In the genomic region with DNA sequence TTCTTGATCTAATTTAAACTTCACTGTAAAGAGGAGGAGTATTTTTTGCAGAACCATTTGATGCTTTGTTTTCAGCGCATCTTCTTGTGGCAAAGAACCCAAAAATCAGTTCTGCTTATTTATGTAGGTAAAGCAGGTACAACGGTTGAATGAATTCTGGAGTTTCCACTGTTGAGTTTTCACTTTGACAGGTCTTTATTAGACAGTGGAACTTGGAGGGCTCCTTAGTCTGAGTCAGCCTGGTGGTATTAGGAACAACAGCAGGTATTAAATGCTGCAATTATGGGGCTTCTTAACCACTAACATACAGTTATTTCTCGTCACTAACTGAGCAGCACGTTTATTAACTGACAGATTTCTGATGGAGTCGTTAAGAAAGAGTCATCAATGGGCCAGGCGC, we compare ENCODE assay signal across 8 cellular contexts. TPM values are rescaled to one million over a fixed set of nuclear protein-coding genes. Genes with fewer than 3 reads are reported as not detected.
A peak's percentile ranks its signal among the peaks of the same experiment; 100 is the strongest.
DNase-seq lines count a peak whose midpoint lies in the region; ATAC-seq, FAIRE-seq and TF ChIP-seq lines count a peak whose summit lies in the region.

No MANE protein-coding gene starts in this region.

- H3K27me3 ChIP-seq in skeletal muscle tissue (ENCODE audit: control insufficient read depth in 3 of 3, insufficient read depth in 3 of 3, low read length in 3 of 3), result no peaks in the 10 kb centered on the region

- ATAC-seq in omental fat pad (ENCODE audit: low FRiP score), result no peak

- TF ChIP-seq POLR2A in GM12891 (IDR thresholded peaks at IDR 0.05; ENCODE audit: low read depth, low read length), result no peak

- H3K4me1 ChIP-seq in skeletal muscle tissue (ENCODE audit: control insufficient read depth in 3 of 3, insufficient read depth in 3 of 3, low read length in 3 of 3), result peaks cover 12 to 13% (median 13%) of the 10 kb centered on the region in 3 donors

- DNase-seq in GM12891 (ENCODE audit: insufficient read length, low spot score), result no peak
- DNase-seq in RPMI7951 (ENCODE audit: low read depth), result peak; percentile 8
- DNase-seq in fibroblast of the aortic adventitia (ENCODE audit: low read depth), result peak; percentile 16
- no peak for DNase-seq in SW480 (ENCODE audit: low spot score)
- no peak for DNase-seq in CD1c-positive myeloid dendritic cell (ENCODE audit: extremely low spot score)
- DNase-seq in cerebellum (ENCODE audit: low spot score), result no peak
- DNase-seq in omental fat pad (ENCODE audit: low spot score), result no peak

- H3K9ac ChIP-seq in skeletal muscle tissue (ENCODE audit: low read depth in 1 of 3, low read length in 3 of 3), result peak overlapping the region; percentile 94 to 99 (median 94)

- no peak for FAIRE-seq in GM12891 (lab: Jason Lieb, UNC)

- no peaks in the 10 kb centered on the region for H3K9me3 ChIP-seq in skeletal muscle tissue (ENCODE audit: control insufficient read depth in 3 of 3, low read length in 3 of 3)

- peak overlapping the region; percentile 91 for H3K27ac ChIP-seq in skeletal muscle tissue (ENCODE audit: low read depth, low read length)

- H3K4me3 ChIP-seq in fibroblast of the aortic adventitia (ENCODE audit: low read depth, low read length) (peak overlapping the region; percentile 97), skeletal muscle tissue (ENCODE audit: low read length in 3 of 3) (peak overlapping the region; percentile 90 to 97 (median 97))

- H3K36me3 ChIP-seq in skeletal muscle tissue (ENCODE audit: control insufficient read depth in 3 of 3, insufficient read depth in 3 of 3, low read length in 3 of 3), result peaks cover 0 to 8% (median 8%) of the 10 kb centered on the region in 3 donors

- TF ChIP-seq CTCF in fibroblast of the aortic adventitia (IDR thresholded peaks at IDR 0.05; ENCODE audit: insufficient read depth, low read length), result no peak
- TF ChIP-seq CTCF in omental fat pad (IDR thresholded peaks at IDR 0.05), result no peak

TF ChIP-seq in GM12891, 5 proteins besides CTCF, POLR2A, EP300 and RAD21:
- TF ChIP-seq TAF1 (IDR thresholded peaks at IDR 0.05; ENCODE audit: low read depth, low read length), result no peak
- TF ChIP-seq PAX5 (IDR thresholded peaks at IDR 0.05; ENCODE audit: insufficient read depth, low read length, severe bottlenecking), result peak; percentile 32
- peak; percentile 19; the same call in 1 of the 2 replicates for TF ChIP-seq SPI1 (IDR thresholded peaks at IDR 0.05; ENCODE audit: low read depth, low read length)
- peak; percentile 37; the same call in 1 of the 2 replicates for TF ChIP-seq POU2F2 (IDR thresholded peaks at IDR 0.05; ENCODE audit: low read depth, low read length)
- TF ChIP-seq POLR2AphosphoS5 (IDR thresholded peaks at IDR 0.05; ENCODE audit: low read depth, low read length), result no peak
TF ChIP-seq in GM12891: peak in this region for 3.

RNA-seq across cellular contexts. Expression of a gene that starts 1.2 kb away (rescaled TPM):
- polyA plus RNA-seq in GM12891 (2012; ENCODE audit: low read depth, missing spikeins), result 1.7 TPM
- 8.8 and 10.2 TPM in 2 replicates for total RNA-seq in RPMI7951 (2014; rRNA removed; shearing (Covaris generic))
- total RNA-seq in fibroblast of the aortic adventitia (ENCODE audit: low replicate concordance) (17.5 and 24.3 TPM in 2 replicates), skeletal muscle tissue (24.0 TPM), cerebellum (40.6 TPM), omental fat pad (10 to 100 TPM; 11.9 to 24.6 (median 16.1) TPM)

Comparison
In these comparisons a context has a peak if more than half of its experiments do, and no peak if none do; other contexts are left out.
1. DNase-seq: peak in RPMI7951 (single experiment) and fibroblast of the aortic adventitia (single experiment); none in GM12891 (single experiment), SW480 (single experiment), CD1c-positive myeloid dendritic cell (single experiment), cerebellum (single experiment) and omental fat pad (single experiment).